Comparison of ENCODE assay signal across 8 cellular contexts in genomic region chr11:69166186-69167115, GRCh38. TPM values are rescaled to one million over a fixed set of nuclear protein-coding genes. Genes with fewer than 3 reads are reported as not detected.
DNase-seq lines count a peak whose midpoint lies in the region; ATAC-seq, FAIRE-seq and TF ChIP-seq lines count a peak whose summit lies in the region.

No MANE protein-coding gene starts in this region.

- TF ChIP-seq CTCF in GM12878 (IDR thresholded peaks at IDR 0.05 in 2 of 3, conservative IDR thresholded peaks at IDR 0.05 in 1 of 3; ENCODE audit: control insufficient read depth in 2 of 3, extremely low read depth in 1 of 3, insufficient read depth in 1 of 3, low read depth in 3 of 3, low read length in 3 of 3) = no peak

- no peaks in the 10 kb centered on the region for H3K36me3 ChIP-seq in GM12878 (ENCODE audit: control insufficient read depth in 2 of 2, insufficient read depth in 2 of 2, low read length in 1 of 2)
- peaks cover 0 to 2% of the 10 kb centered on the region in 2 donors for H3K36me3 ChIP-seq in stomach smooth muscle (ENCODE audit: control insufficient read depth in 2 of 2, insufficient read depth in 2 of 2, low read length in 2 of 2)

- peaks cover 21% of the 10 kb centered on the region for H3K4me1 ChIP-seq in GM12878 (ENCODE audit: control insufficient read depth, insufficient read depth, low read length)
- peaks cover 19% of the 10 kb centered on the region for H3K4me1 ChIP-seq in stomach smooth muscle (ENCODE audit: control insufficient read depth, insufficient read depth, low read length)

- H3K9me3 ChIP-seq in GM12878 (replicated peaks; ENCODE audit: control insufficient read depth, insufficient read depth, low read length) (peaks cover 5% of the 10 kb centered on the region), stomach smooth muscle (ENCODE audit: control insufficient read depth in 2 of 2, low read length in 2 of 2) (peaks cover 4 to 6% of the 10 kb centered on the region in 2 donors)

- peak; percentile 79 to 88 for TF ChIP-seq EP300 in GM12878 (IDR thresholded peaks at IDR 0.05; ENCODE audit: borderline replicate concordance in 1 of 2, control insufficient read depth in 1 of 2, low read depth in 2 of 2, low read length in 2 of 2)

- intact Hi-C loops in GM12878 (cut with micrococcal nuclease; ENCODE audit: unreplicated experiment) = loop anchor here (2.0 to 5.0 kb wide), 2 partner anchors 59 to 130 kb away; no protein-coding TSS in a partner anchor

- H3K27me3 ChIP-seq in GM12878 (replicated peaks in 1 of 2; ENCODE audit: control insufficient read depth in 2 of 2, insufficient read depth in 2 of 2, low read length in 1 of 2) (no peaks in the 10 kb centered on the region), stomach smooth muscle (ENCODE audit: control insufficient read depth in 1 of 2, insufficient read depth in 2 of 2, low read length in 2 of 2) (no peaks in the 10 kb centered on the region)

- H3K4me3 ChIP-seq in GM12878 = peak overlapping the region; percentile 49; the same call in 1 of the 2 replicates
- H3K4me3 ChIP-seq in stomach smooth muscle (ENCODE audit: low read length in 2 of 2) = peak overlapping the region; percentile 29 to 64

- POLR2A ChIA-PET in GM12878 (lab: Charles Lee) = interaction anchor here (1.0 to 3.3 kb wide), 5 partner anchors 10 to 132 kb away, joined by 3 to 32 read pairs (median 4); partner anchors contain the start of gene SMIM38

- RAD21 ChIA-PET in GM12878 (lab: Charles Lee; ENCODE audit: unreplicated experiment) = interaction anchor here (1.1 to 3.0 kb wide), 5 partner anchors 10 to 131 kb away, joined by 3 to 27 read pairs (median 6); partner anchors contain the start of gene SMIM38

- ATAC-seq in GM19438 (IDR thresholded peaks at IDR 0.05; ENCODE audit: low read depth, unreplicated experiment) (peak; percentile 94), HG03378 (IDR thresholded peaks at IDR 0.05; ENCODE audit: unreplicated experiment) (peak; percentile 92), GM12878 (peak; percentile 95)

- peak; percentile 92 for FAIRE-seq in GM12878 (lab: Jason Lieb, UNC)

- H2AFZ ChIP-seq in GM12878 (ENCODE audit: control insufficient read depth, low read depth, low read length) = peak overlapping the region; percentile 66

- SMC1A ChIA-PET in GM12878 (lab: Charles Lee; ENCODE audit: uncharacterized antibody, unreplicated experiment) = interaction anchor here (0.7 to 3.3 kb wide), 10 partner anchors 9 to 504 kb away, joined by 3 to 35 read pairs (median 6); partner anchors contain the start of gene SMIM38

- 0 out of 2 replicates have a peak, but pooled peaks have one; percentile 29 for TF ChIP-seq RAD21 in GM12878 (IDR thresholded peaks at IDR 0.05; ENCODE audit: insufficient read depth, low read depth, low read length)

- in situ Hi-C loops in GM12878 (cut with MboI) = no loop called here

- TF ChIP-seq POLR2A in GM12878 (IDR thresholded peaks at IDR 0.05; ENCODE audit: low read depth, low read length) = peak; percentile 60

- no TSS peak for BruUV-seq in GM12878 (replicated peaks; lab: Mats Ljungman, UMichigan)

- 8% methylated on average over 21 of the region's 21 CpGs for WGBS in GM12878 (ENCODE audit: insufficient coverage, insufficient replicate concordance, low lambda C conversion rate, missing lambda C conversion rate)

- H4K20me1 ChIP-seq in GM12878 (ENCODE audit: control insufficient read depth, insufficient read depth) = no peaks in the 10 kb centered on the region

- peak overlapping the region; percentile 83 for H3K27ac ChIP-seq in GM12878 (ENCODE audit: control insufficient read depth, insufficient read depth)
- peak overlapping the region; percentile 82 for H3K27ac ChIP-seq in stomach smooth muscle (ENCODE audit: low read length)

- H3K9ac ChIP-seq in GM12878 (ENCODE audit: control insufficient read depth, insufficient read depth, low read length) (peak overlapping the region; percentile 71), stomach smooth muscle (ENCODE audit: low read length in 2 of 2) (peak overlapping the region; percentile 32 to 64)

- CTCF ChIA-PET in GM12878 (lab: Yijun Ruan, JAX) = interaction anchor here (0.6 to 2.9 kb wide), 3 partner anchors 11 to 131 kb away, joined by 3 to 11 read pairs (median 3); partner anchors contain the start of gene SMIM38

- DNase-seq in DMS 273 (lab: John Stamatoyannopoulos, UW; ENCODE audit: unreplicated experiment) (peak; percentile 42), SIG-M5 treated with dmso at 0.1 percent for 504 hours (lab: John Stamatoyannopoulos, UW; ENCODE audit: unreplicated experiment) (peak; percentile 68), GM12878 (ENCODE audit: low read depth, low spot score) (peak; percentile 75), lung microvascular endothelial cell (ENCODE audit: low read depth in 2 of 2) (peak; percentile 77 to 82), NCI-H128 (lab: John Stamatoyannopoulos, UW; ENCODE audit: unreplicated experiment) (no peak)

- no peaks in the 10 kb centered on the region for H3K79me2 ChIP-seq in GM12878 (ENCODE audit: control insufficient read depth, insufficient read depth, low read length)

- peak overlapping the region; percentile 92 for H3K4me2 ChIP-seq in GM12878 (ENCODE audit: control insufficient read depth, insufficient read depth)

TF ChIP-seq in GM12878, 131 proteins besides CTCF, POLR2A, EP300 and RAD21 (continues in another document):
- TF ChIP-seq, protein P1, sequence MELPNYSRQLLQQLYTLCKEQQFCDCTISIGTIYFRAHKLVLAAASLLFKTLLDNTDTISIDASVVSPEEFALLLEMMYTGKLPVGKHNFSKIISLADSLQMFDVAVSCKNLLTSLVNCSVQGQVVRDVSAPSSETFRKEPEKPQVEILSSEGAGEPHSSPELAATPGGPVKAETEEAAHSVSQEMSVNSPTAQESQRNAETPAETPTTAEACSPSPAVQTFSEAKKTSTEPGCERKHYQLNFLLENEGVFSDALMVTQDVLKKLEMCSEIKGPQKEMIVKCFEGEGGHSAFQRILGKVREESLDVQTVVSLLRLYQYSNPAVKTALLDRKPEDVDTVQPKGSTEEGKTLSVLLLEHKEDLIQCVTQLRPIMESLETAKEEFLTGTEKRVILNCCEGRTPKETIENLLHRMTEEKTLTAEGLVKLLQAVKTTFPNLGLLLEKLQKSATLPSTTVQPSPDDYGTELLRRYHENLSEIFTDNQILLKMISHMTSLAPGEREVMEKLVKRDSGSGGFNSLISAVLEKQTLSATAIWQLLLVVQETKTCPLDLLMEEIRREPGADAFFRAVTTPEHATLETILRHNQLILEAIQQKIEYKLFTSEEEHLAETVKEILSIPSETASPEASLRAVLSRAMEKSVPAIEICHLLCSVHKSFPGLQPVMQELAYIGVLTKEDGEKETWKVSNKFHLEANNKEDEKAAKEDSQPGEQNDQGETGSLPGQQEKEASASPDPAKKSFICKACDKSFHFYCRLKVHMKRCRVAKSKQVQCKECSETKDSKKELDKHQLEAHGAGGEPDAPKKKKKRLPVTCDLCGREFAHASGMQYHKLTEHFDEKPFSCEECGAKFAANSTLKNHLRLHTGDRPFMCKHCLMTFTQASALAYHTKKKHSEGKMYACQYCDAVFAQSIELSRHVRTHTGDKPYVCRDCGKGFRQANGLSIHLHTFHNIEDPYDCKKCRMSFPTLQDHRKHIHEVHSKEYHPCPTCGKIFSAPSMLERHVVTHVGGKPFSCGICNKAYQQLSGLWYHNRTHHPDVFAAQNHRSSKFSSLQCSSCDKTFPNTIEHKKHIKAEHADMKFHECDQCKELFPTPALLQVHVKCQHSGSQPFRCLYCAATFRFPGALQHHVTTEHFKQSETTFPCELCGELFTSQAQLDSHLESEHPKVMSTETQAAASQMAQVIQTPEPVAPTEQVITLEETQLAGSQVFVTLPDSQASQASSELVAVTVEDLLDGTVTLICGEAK (IDR thresholded peaks at IDR 0.05; ENCODE audit: borderline replicate concordance) = no peak; the same call in 1 of the 2 replicates
- TF ChIP-seq RCOR1 (conservative IDR thresholded peaks at IDR 0.05; ENCODE audit: low read depth, low read length) (no peak; the same call in 1 of the 2 replicates), SP1 (IDR thresholded peaks at IDR 0.05; ENCODE audit: low read depth, low read length) (peak; percentile 55), ELK1 (IDR thresholded peaks at IDR 0.05; ENCODE audit: low read depth, low read length) (peak; percentile 26; the same call in 1 of the 2 replicates)

RNA-seq across cellular contexts. Expression of gene SMIM38, which starts 10.7 kb away (rescaled TPM):
- total RNA-seq in GM12878 (2013; cell fraction: nucleolus; rRNA removed) = 43.8 and 47.7 TPM in 2 replicates
- total RNA-seq in GM12878 (2014; rRNA removed) = 3.8 and 5.3 TPM in 2 replicates
- total RNA-seq in GM12878 (2014; rRNA removed; fragmentation: Illumina TruSeq; extraction: Trizol) = 1.8 and 2.1 TPM in 2 replicates
- 2.8 and 3.5 TPM in 2 replicates for total RNA-seq in GM12878 (2021)
- 2.6 TPM for polyA plus RNA-seq in GM12878 (2011; ENCODE audit: low read depth)
- polyA plus RNA-seq in GM12878 (2011; rRNA removed) = 3.1 and 5.0 TPM in 2 replicates
- 6.9 and 8.4 TPM in 2 replicates for polyA plus RNA-seq in GM12878 (2011; cell fraction: cytosol; rRNA removed)
- polyA plus RNA-seq in GM12878 (2011; cell fraction: nucleus; rRNA removed) = 11.2 and 17.9 TPM in 2 replicates
- 4.0 and 5.9 TPM in 2 replicates for polyA plus RNA-seq in GM12878 (2012)
- 0.95 and 1.4 TPM in 2 replicates for polyA plus RNA-seq in GM12878 (2014; fragmentation: Illumina TruSeq; extraction: Trizol)
- under 1 TPM in 1 of 2 experiments, not detected in 1; 0.15 TPM for polyA plus RNA-seq in GM12878 (2014; fragmentation: Nextera tagmentation; extraction: Ambion mirVana)
- 4.0 and 4.3 TPM in 2 replicates for polyA plus RNA-seq in GM12878 (2014; rRNA removed)
- polyA plus RNA-seq in GM12878 (2016; fragmentation: Nextera tagmentation; extraction: Ambion mirVana) = under 1 TPM; 0.21 to 0.63 TPM
- polyA minus RNA-seq in GM12878 (2011; rRNA and poly(A)+ RNA removed) = 7.4 and 15.5 TPM in 2 replicates
- polyA minus RNA-seq in GM12878 (2011; cell fraction: cytosol; rRNA and poly(A)+ RNA removed) = 2.7 and 4.4 TPM in 2 replicates
- 7.4 and 7.9 TPM in 2 replicates for polyA minus RNA-seq in GM12878 (2011; cell fraction: nucleus; rRNA and poly(A)+ RNA removed)
- under 0.01 TPM in 2 replicates for total RNA-seq in lung microvascular endothelial cell
